ENCODE assay signal across 8 cellular contexts in genomic region chr2:25168256-25169072, GRCh38. TPM values are rescaled to one million over a fixed set of nuclear protein-coding genes. Genes with fewer than 3 reads are reported as not detected.
DNase-seq lines count a peak whose midpoint lies in the region; ATAC-seq lines count a peak whose summit lies in the region.

Gene POMC (minus strand): TSS chr2:25168580. CDS start chr2:25164772, 3,808 bp downstream.

- H3K9me3 ChIP-seq in mesodermal cell (ENCODE audit: control insufficient read depth, low read length) (no peaks in the 10 kb centered on the region), thymus (ENCODE audit: control insufficient read depth) (no peaks in the 10 kb centered on the region)

- peaks cover 8 to 9% of the 10 kb centered on the region in 2 donors for H3K4me1 Mint-ChIP-seq in effector memory CD8-positive, alpha-beta T cell (ENCODE audit: low read depth in 2 of 2)

- H3K79me2 ChIP-seq in ACC112 (ENCODE audit: control insufficient read depth, insufficient read depth, low read length, unreplicated experiment), result no peaks in the 10 kb centered on the region

- H3K27ac Mint-ChIP-seq in effector memory CD8-positive, alpha-beta T cell, result no peak within 1 kb of the TSS

- peaks cover 71% of the 10 kb centered on the region for H3K27me3 ChIP-seq in ACC112 (ENCODE audit: insufficient read depth, low read length)
- H3K27me3 ChIP-seq in thymus (ENCODE audit: control insufficient read depth, insufficient read depth), result peaks cover 38% of the 10 kb centered on the region

- no peaks in the 10 kb centered on the region for H3K36me3 ChIP-seq in ACC112 (ENCODE audit: insufficient read depth, low read length)
- H3K36me3 ChIP-seq in mesodermal cell (ENCODE audit: control insufficient read depth, insufficient read depth, low read length), result no peaks in the 10 kb centered on the region
- no peaks in the 10 kb centered on the region for H3K36me3 ChIP-seq in thymus (ENCODE audit: control insufficient read depth, insufficient read depth)

- peak; percentile 70 for ATAC-seq in effector memory CD8-positive, alpha-beta T cell (replicated peaks)
- ATAC-seq in GM21367 (IDR thresholded peaks at IDR 0.05; ENCODE audit: unreplicated experiment), result no peak

- no peaks in the 10 kb centered on the region for H3K36me3 Mint-ChIP-seq in effector memory CD8-positive, alpha-beta T cell (ENCODE audit: insufficient read depth)

- DNase-seq in GM19240 (ENCODE audit: insufficient read length, low spot score) (peak; percentile 20), NCI-H2029 treated with DMSO at 0.1 percent for 48 hours (lab: John Stamatoyannopoulos, UW) (no peak)
- peak; percentile 19 for DNase-seq in activated CD4-positive, alpha-beta T cell treated with anti-CD3 and anti-CD28 coated beads for 4 hours
- DNase-seq in effector memory CD8-positive, alpha-beta T cell, result peak in 2 of 3 experiments; percentile 24 to 26

- no peak within 1 kb of the TSS for H2AFZ ChIP-seq in ACC112 (ENCODE audit: low read length, unreplicated experiment)

- H3K27ac ChIP-seq in ACC112 (ENCODE audit: low read depth, low read length) (no peak within 1 kb of the TSS), mesodermal cell (ENCODE audit: low read depth, low read length, severe bottlenecking) (no peak within 1 kb of the TSS), thymus (ENCODE audit: low read depth) (no peak within 1 kb of the TSS)

- H3K4me3 Mint-ChIP-seq in effector memory CD8-positive, alpha-beta T cell, result peak within 1 kb of the TSS; percentile 76 to 83

- 3 to 4% methylated on average over 44 to 66 of the region's 75 CpGs for WGBS in mesodermal cell (ENCODE audit: insufficient coverage in 2 of 2), 2 experiments
- WGBS in thymus, result 6% methylated on average over 75 of the region's 75 CpGs

- no peaks in the 10 kb centered on the region for H3K4me1 ChIP-seq in ACC112 (ENCODE audit: control insufficient read depth, insufficient read depth, low read length, unreplicated experiment)
- H3K4me1 ChIP-seq in mesodermal cell (ENCODE audit: control insufficient read depth, insufficient read depth, low read length, poor library complexity, severe bottlenecking), result no peaks in the 10 kb centered on the region
- no peaks in the 10 kb centered on the region for H3K4me1 ChIP-seq in thymus (ENCODE audit: control insufficient read depth, insufficient read depth, low read length)

- H3K27me3 Mint-ChIP-seq in effector memory CD8-positive, alpha-beta T cell, result peaks cover 49 to 58% of the 10 kb centered on the region in 2 donors

- no peaks in the 10 kb centered on the region for H3K9me3 Mint-ChIP-seq in effector memory CD8-positive, alpha-beta T cell

- H3K4me3 ChIP-seq in ACC112 (ENCODE audit: low read depth, low read length) (peak within 1 kb of the TSS; percentile 65), mesodermal cell (ENCODE audit: extremely low read depth, insufficient read depth, low read length, poor library complexity, severe bottlenecking) (peak within 1 kb of the TSS; percentile 29), thymus (ENCODE audit: low read length) (peak within 1 kb of the TSS; percentile 47)

RNA-seq across cellular contexts. Expression of gene POMC, which starts in this region (rescaled TPM):
- polyA plus RNA-seq in mesodermal cell (2013, experiment 1 of 2), result not detected
- not detected for polyA plus RNA-seq in mesodermal cell (2013, experiment 2 of 2)
- polyA plus RNA-seq in thymus, result 20.3 TPM
